In the genomic region with DNA sequence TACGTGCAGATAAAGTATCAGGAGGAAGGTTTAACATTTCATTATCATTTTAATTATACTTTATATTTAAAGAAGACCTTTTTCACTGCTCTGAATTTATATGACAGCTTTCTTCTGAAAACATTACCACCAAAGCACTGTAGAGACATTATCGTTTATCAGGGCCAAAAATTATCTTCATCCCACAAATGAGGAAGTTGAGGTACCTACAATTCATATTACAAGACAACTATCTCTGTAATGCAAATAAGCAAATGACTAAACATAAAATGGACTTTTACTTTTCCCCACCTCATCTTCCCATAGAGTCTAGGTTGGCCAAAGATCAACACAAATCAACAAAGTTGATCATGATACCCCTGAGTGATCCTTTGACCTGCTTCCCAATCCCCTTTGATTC, we compare ENCODE assay signal across 20 cellular contexts.
"Had no signal": no experiment of that assay in that cellular context is flagged by ENCODE, and none has a peak within 500 bp of the region (broad histone marks: within the 10 kb centered on the region; RNA-seq: fewer than 3 reads in every experiment).

No MANE protein-coding gene starts in this region.

- H3K9me3 Mint-ChIP-seq: naive B cell; stimulated activated memory B cell treated with anti-CD40 and anti-IgM and Interleukin-4, amounts not matched to agents 10 μg/mL and 1 μg/mL and 100 μg/mL, for 72 hours; stimulated activated naive CD8-positive, alpha-beta T cell treated with anti-CD3 and anti-CD28 coated beads, Interleukin-15, Interleukin-2, amounts not matched to agents 100 ng/mL and 50 ng/mL, for 24 hours had no signal

- ATAC-seq: heart left ventricle; left colon; left ventricle myocardium superior; psoas muscle; right lobe of liver; stimulated activated memory B cell treated with anti-CD40 and anti-IgM and Interleukin-4, amounts not matched to agents 10 μg/mL and 1 μg/mL and 100 μg/mL, for 72 hours had no signal

- H3K4me1 Mint-ChIP-seq: naive B cell had no signal

- H3K4me3 Mint-ChIP-seq: naive B cell; stimulated activated memory B cell treated with anti-CD40 and anti-IgM and Interleukin-4, amounts not matched to agents 10 μg/mL and 1 μg/mL and 100 μg/mL, for 72 hours; stimulated activated naive CD8-positive, alpha-beta T cell treated with anti-CD3 and anti-CD28 coated beads, Interleukin-15, Interleukin-2, amounts not matched to agents 100 ng/mL and 50 ng/mL, for 24 hours had no signal

- H3K27me3 ChIP-seq: heart left ventricle, neutrophil, right lobe of liver, tibial artery, upper lobe of left lung, uterus had no signal

- H3K4me3 ChIP-seq: heart left ventricle, lung, psoas muscle, right lobe of liver, tibial artery, upper lobe of left lung, uterus had no signal

- DNase-seq: dermis blood vessel endothelial cell; foreskin melanocyte; heart left ventricle; hippocampal formation; left colon; left ventricle myocardium superior; mesenchymal stem cell; naive B cell; psoas muscle; retina; right lobe of liver; stimulated activated CD4-positive, alpha-beta T cell treated with anti-CD3 and anti-CD28 coated beads, Interleukin-4, amount 100 ng/mL, for 1 hour; stimulated activated CD8-positive, alpha-beta memory T cell treated with anti-CD3 and anti-CD28 coated beads, Interleukin-4, amount 100 ng/mL, for 48 hours; tibial artery; upper lobe of left lung; uterus had no signal

- H3K27ac ChIP-seq: heart left ventricle, neutrophil, psoas muscle, right lobe of liver, tibial artery, upper lobe of left lung, uterus had no signal

- H3K9me3 ChIP-seq: heart left ventricle, neutrophil, psoas muscle, right lobe of liver, tibial artery, upper lobe of left lung, uterus had no signal

- H3K27ac Mint-ChIP-seq: naive B cell; stimulated activated memory B cell treated with anti-CD40 and anti-IgM and Interleukin-4, amounts not matched to agents 10 μg/mL and 1 μg/mL and 100 μg/mL, for 72 hours; stimulated activated naive CD8-positive, alpha-beta T cell treated with anti-CD3 and anti-CD28 coated beads, Interleukin-15, Interleukin-2, amounts not matched to agents 100 ng/mL and 50 ng/mL, for 24 hours had no signal

- H3K4me1 ChIP-seq: heart left ventricle, psoas muscle, right lobe of liver, tibial artery, upper lobe of left lung, uterus had no signal

- H3K27me3 Mint-ChIP-seq: naive B cell; stimulated activated memory B cell treated with anti-CD40 and anti-IgM and Interleukin-4, amounts not matched to agents 10 μg/mL and 1 μg/mL and 100 μg/mL, for 72 hours; stimulated activated naive CD8-positive, alpha-beta T cell treated with anti-CD3 and anti-CD28 coated beads, Interleukin-15, Interleukin-2, amounts not matched to agents 100 ng/mL and 50 ng/mL, for 24 hours had no signal

- H3K36me3 ChIP-seq: uterus had no signal
